In the genomic region with DNA sequence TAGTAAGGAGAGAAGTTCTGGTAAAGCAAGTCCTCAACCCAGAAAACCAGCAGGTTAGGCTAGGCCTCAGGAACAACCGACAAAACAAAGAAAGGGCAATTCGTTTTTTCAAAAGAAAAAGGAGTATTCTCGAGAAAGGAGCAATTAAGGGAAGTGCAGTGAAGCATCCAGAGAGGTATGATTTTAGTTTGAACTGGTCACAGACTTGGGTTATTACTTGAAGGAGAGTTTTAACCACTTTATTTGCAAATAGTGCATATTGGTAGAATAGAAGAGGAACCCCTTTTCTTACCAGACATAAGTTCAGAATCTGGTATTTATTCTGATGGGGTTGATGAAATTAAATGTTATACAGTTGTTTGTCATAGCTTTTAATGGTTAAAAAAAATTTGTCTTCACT, we compare ENCODE assay signal across 13 cellular contexts.
"Had no signal": no experiment of that assay in that cellular context is flagged by ENCODE, and none has a peak within 500 bp of the region (broad histone marks: within the 10 kb centered on the region; RNA-seq: fewer than 3 reads in every experiment).

No MANE protein-coding gene starts in this region.

- H3K36me3 Mint-ChIP-seq: memory B cell; naive thymus-derived CD4-positive, alpha-beta T cell had no signal

- H3K36me3 ChIP-seq: pancreas had no signal

- H3K4me1 ChIP-seq: pancreas had no signal

- H3K27me3 ChIP-seq: pancreas had no signal

- H3K4me3 ChIP-seq: mucosa of descending colon, pancreas had no signal

- H3K27me3 Mint-ChIP-seq: dendritic cell treated with granulocyte-macrophage colony-stimulating factor and Interleukin-4, amounts not matched to agents 40 ng/mL and 50 ng/mL, for 4 days had no signal

- H3K9me3 ChIP-seq: mucosa of descending colon, pancreas had no signal

- H3K27ac Mint-ChIP-seq: activated naive CD4-positive, alpha-beta T cell treated with anti-CD3 and anti-CD28 coated beads for 36 hours; activated T-helper 17 cell treated with anti-CD3 and anti-CD28 coated beads, Interleukin-2, amount 50 U/mL, for 72 hours; dendritic cell treated with granulocyte-macrophage colony-stimulating factor and Interleukin-4, amounts not matched to agents 40 ng/mL and 50 ng/mL, for 4 days; memory B cell; naive thymus-derived CD4-positive, alpha-beta T cell had no signal

- DNase-seq: activated CD4-positive, alpha-beta T cell treated with anti-CD3 and anti-CD28 coated beads for 1 hour; activated CD4-positive, alpha-beta T cell treated with anti-CD3 and anti-CD28 coated beads, Interleukin-2, amount 50 U/mL, for 48 hours; activated naive CD4-positive, alpha-beta T cell treated with anti-CD3 and anti-CD28 coated beads for 36 hours; effector memory CD4-positive, alpha-beta T cell; foreskin melanocyte; left ventricle myocardium superior; mucosa of descending colon; naive thymus-derived CD4-positive, alpha-beta T cell; pancreas; stimulated activated CD4-positive, alpha-beta T cell treated with anti-CD3 and anti-CD28 coated beads, Interleukin-1b, Interleukin-23, amount 100 ng/mL, for 48 hours had no signal

- H3K4me3 Mint-ChIP-seq: activated naive CD4-positive, alpha-beta T cell treated with anti-CD3 and anti-CD28 coated beads for 36 hours; activated T-helper 17 cell treated with anti-CD3 and anti-CD28 coated beads, Interleukin-2, amount 50 U/mL, for 72 hours; dendritic cell treated with granulocyte-macrophage colony-stimulating factor and Interleukin-4, amounts not matched to agents 40 ng/mL and 50 ng/mL, for 4 days; memory B cell; naive thymus-derived CD4-positive, alpha-beta T cell had no signal

- ATAC-seq: activated T-helper 17 cell treated with anti-CD3 and anti-CD28 coated beads, Interleukin-2, amount 50 U/mL, for 72 hours; left ventricle myocardium superior; mucosa of descending colon; naive thymus-derived CD4-positive, alpha-beta T cell; pancreas had no signal

- H3K4me1 Mint-ChIP-seq: activated T-helper 17 cell treated with anti-CD3 and anti-CD28 coated beads, Interleukin-2, amount 50 U/mL, for 72 hours; memory B cell; naive thymus-derived CD4-positive, alpha-beta T cell had no signal
